In the genomic region with DNA sequence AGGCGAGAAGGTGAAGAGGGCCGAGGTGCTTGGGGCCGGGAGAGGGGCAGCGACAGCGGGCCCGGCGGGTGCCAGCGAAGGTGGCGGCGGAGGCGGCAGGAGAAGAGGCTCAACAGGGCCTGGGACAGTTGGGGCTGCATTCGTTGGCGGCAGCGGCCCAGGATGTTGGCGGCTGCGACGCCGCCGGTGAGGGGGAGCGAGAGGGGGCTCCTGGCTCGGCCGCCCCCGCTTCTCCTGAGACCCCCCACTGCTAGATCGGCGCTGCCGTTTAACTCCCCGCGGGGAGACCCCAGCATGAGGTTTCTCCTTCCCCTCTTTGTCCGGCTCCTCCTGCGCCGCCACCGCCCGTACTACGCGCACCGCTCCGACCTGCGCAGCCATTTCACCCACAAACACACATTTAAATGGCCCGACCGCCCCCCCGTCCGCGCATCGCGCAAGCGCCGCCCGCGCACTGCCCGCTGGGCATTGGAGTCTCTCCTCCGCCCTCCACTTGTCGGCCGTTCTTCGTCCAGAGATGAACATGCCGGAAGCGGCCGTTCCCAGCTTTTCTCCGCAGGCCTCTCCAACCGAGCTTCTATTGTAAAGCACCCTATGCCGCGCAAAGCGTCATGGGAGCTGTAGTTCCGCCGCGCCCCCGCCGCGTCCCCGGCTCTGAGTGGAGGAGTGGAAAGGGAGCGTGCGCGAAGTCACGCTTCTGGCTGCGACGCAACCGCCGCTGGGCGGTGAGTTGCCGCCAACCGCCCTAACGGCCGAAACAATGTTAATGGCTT, we compare ENCODE assay signal across 8 cellular contexts. TPM values are rescaled to one million over a fixed set of nuclear protein-coding genes. Genes with fewer than 3 reads are reported as not detected.
A peak's percentile ranks its signal among the peaks of the same experiment; 100 is the strongest.
DNase-seq lines count a peak whose midpoint lies in the region; ATAC-seq and TF ChIP-seq lines count a peak whose summit lies in the region.

A gene (minus strand): TSS at position 589 of the 773 bp plus-strand sequence. CDS start 64 bp downstream, at position 525.

- peaks cover 0 to 5% of the 10 kb centered on the region in 2 donors for H3K4me1 ChIP-seq in ascending aorta
- H3K4me1 ChIP-seq in right cardiac atrium (ENCODE audit: control insufficient read depth, insufficient read depth, low read length) = no peaks in the 10 kb centered on the region
- peaks cover 39% of the 10 kb centered on the region for H3K4me1 ChIP-seq in vagina

- H3K27ac ChIP-seq in ascending aorta = peak within 1 kb of the TSS; percentile 95 to 97
- H3K27ac ChIP-seq in right cardiac atrium (ENCODE audit: low read length) = peak within 1 kb of the TSS; percentile 97
- H3K27ac ChIP-seq in vagina = peak within 1 kb of the TSS; percentile 95

- H3K9me3 Mint-ChIP-seq in T-helper 2 cell treated with Interferon-gamma antibody and Interleukin-4, amounts not matched to agents 5 μg/mL and 100 μg/mL, for 36 hours = no peaks in the 10 kb centered on the region

- peaks cover 41% of the 10 kb centered on the region for H3K36me3 Mint-ChIP-seq in T-helper 2 cell treated with Interferon-gamma antibody and Interleukin-4, amounts not matched to agents 5 μg/mL and 100 μg/mL, for 36 hours (ENCODE audit: low read depth)

- ATAC-seq in GM18502 (IDR thresholded peaks at IDR 0.05; ENCODE audit: poor library complexity, unreplicated experiment) (peak; percentile 94), HG02970 (IDR thresholded peaks at IDR 0.05; ENCODE audit: low FRiP score, unreplicated experiment) (peak; percentile 94), right cardiac atrium (peak; percentile 98 to 99)

- peak; percentile 98 to 99 for DNase-seq in NCI-H1930 (lab: John Stamatoyannopoulos, UW)
- peak; percentile 100 for DNase-seq in T-helper 2 cell treated with Interferon-gamma antibody and Interleukin-4, amounts not matched to agents 5 μg/mL and 100 μg/mL, for 36 hours (ENCODE audit: low spot score)
- peak; percentile 99 to 100 for DNase-seq in ascending aorta (ENCODE audit: low spot score in 2 of 2)
- DNase-seq in right cardiac atrium = peak; percentile 99 to 100 (median 100)
- peak; percentile 99 for DNase-seq in putamen (ENCODE audit: low spot score)
- peak; percentile 99 for DNase-seq in vagina (ENCODE audit: extremely low spot score in 2 of 2)

- H3K9me3 ChIP-seq in ascending aorta (no peaks in the 10 kb centered on the region), right cardiac atrium (ENCODE audit: control insufficient read depth, low read length) (no peaks in the 10 kb centered on the region), vagina (no peaks in the 10 kb centered on the region)

- peak within 1 kb of the TSS; percentile 97 for H3K27ac Mint-ChIP-seq in T-helper 2 cell treated with Interferon-gamma antibody and Interleukin-4, amounts not matched to agents 5 μg/mL and 100 μg/mL, for 36 hours

- peak in 1 of 3 experiments; percentile 7 for TF ChIP-seq CTCF in ascending aorta (IDR thresholded peaks at IDR 0.05)
- TF ChIP-seq CTCF in vagina (IDR thresholded peaks at IDR 0.05) = peak in 1 of 3 experiments; percentile 4

- H3K27me3 ChIP-seq in ascending aorta (no peaks in the 10 kb centered on the region), right cardiac atrium (ENCODE audit: control insufficient read depth, insufficient read depth) (no peaks in the 10 kb centered on the region), vagina (no peaks in the 10 kb centered on the region)

- WGBS in right cardiac atrium = under 1% methylated on average over 82 of the region's 82 CpGs

- H3K4me3 ChIP-seq in ascending aorta (peak within 1 kb of the TSS; percentile 82 to 91), right cardiac atrium (ENCODE audit: low read length) (peak within 1 kb of the TSS; percentile 91), vagina (peak within 1 kb of the TSS; percentile 80 to 81)

- TF ChIP-seq POLR2A in vagina (IDR thresholded peaks at IDR 0.05) = peak; percentile 45 to 93

- H3K4me1 Mint-ChIP-seq in T-helper 2 cell treated with Interferon-gamma antibody and Interleukin-4, amounts not matched to agents 5 μg/mL and 100 μg/mL, for 36 hours (ENCODE audit: low read depth) = peaks cover 24% of the 10 kb centered on the region

- no peaks in the 10 kb centered on the region for H3K27me3 Mint-ChIP-seq in T-helper 2 cell treated with Interferon-gamma antibody and Interleukin-4, amounts not matched to agents 5 μg/mL and 100 μg/mL, for 36 hours (ENCODE audit: low read depth)

- intact Hi-C loops in ascending aorta (cut with DNase I) = loop anchor here (1.0 to 5.0 kb wide), 6 partner anchors 53 to 1095 kb away; a partner anchor contains a TSS
- intact Hi-C loops in right cardiac atrium (cut with DNase I) = loop anchor here in 1 of 4 donors (5.0 kb wide), 1 partner anchor 50 kb away; no protein-coding TSS in a partner anchor
- intact Hi-C loops in vagina (cut with DNase I) = no loop called here

- peak within 1 kb of the TSS; percentile 99 for H3K4me3 Mint-ChIP-seq in T-helper 2 cell treated with Interferon-gamma antibody and Interleukin-4, amounts not matched to agents 5 μg/mL and 100 μg/mL, for 36 hours

- no peaks in the 10 kb centered on the region for H3K36me3 ChIP-seq in ascending aorta
- no peaks in the 10 kb centered on the region for H3K36me3 ChIP-seq in vagina

RNA-seq across cellular contexts. Expression of the gene that starts here (rescaled TPM):
- total RNA-seq in ascending aorta = 22.7 TPM
- total RNA-seq in right cardiac atrium = 10 to 100 TPM; 12.8 to 15.2 (median 13.8) TPM
- 3.8 TPM for polyA plus RNA-seq in right cardiac atrium
- 24.1 TPM for total RNA-seq in vagina

Comparison
In these comparisons a context has a peak if more than half of its experiments do, and no peak if none do; other contexts are left out.
1. Peak in every context shown above with its lines: DNase-seq, ATAC-seq, H3K4me3 ChIP-seq and H3K27ac ChIP-seq.